ENCODE assay signal across 1 cellular context in genomic region chr2:207184768-207185167, GRCh38.
TF ChIP-seq lines count a peak whose summit lies in the region.

No MANE protein-coding gene starts in this region.

TF ChIP-seq in GM23338, 12 proteins besides CTCF, POLR2A, EP300 and RAD21 (continued from another document):
- TF ChIP-seq ZNF462 (CRISPR knock-in tag; IDR thresholded peaks at IDR 0.05) (no peak), STAT1 (IDR thresholded peaks at IDR 0.05; ENCODE audit: unreplicated experiment) (no peak), ZNF114 (CRISPR knock-in tag; IDR thresholded peaks at IDR 0.05) (no peak), POLR2AphosphoS5 (IDR thresholded peaks at IDR 0.05; ENCODE audit: low read depth) (no peak), NANOG (IDR thresholded peaks at IDR 0.05; ENCODE audit: borderline replicate concordance) (no peak), ZNF331 (CRISPR knock-in tag; IDR thresholded peaks at IDR 0.05; ENCODE audit: low read depth) (no peak), EZH2phosphoT487 (IDR thresholded peaks at IDR 0.05; ENCODE audit: unreplicated experiment) (no peak), ETS1 (IDR thresholded peaks at IDR 0.05) (no peak)
- TF ChIP-seq, protein P1, sequence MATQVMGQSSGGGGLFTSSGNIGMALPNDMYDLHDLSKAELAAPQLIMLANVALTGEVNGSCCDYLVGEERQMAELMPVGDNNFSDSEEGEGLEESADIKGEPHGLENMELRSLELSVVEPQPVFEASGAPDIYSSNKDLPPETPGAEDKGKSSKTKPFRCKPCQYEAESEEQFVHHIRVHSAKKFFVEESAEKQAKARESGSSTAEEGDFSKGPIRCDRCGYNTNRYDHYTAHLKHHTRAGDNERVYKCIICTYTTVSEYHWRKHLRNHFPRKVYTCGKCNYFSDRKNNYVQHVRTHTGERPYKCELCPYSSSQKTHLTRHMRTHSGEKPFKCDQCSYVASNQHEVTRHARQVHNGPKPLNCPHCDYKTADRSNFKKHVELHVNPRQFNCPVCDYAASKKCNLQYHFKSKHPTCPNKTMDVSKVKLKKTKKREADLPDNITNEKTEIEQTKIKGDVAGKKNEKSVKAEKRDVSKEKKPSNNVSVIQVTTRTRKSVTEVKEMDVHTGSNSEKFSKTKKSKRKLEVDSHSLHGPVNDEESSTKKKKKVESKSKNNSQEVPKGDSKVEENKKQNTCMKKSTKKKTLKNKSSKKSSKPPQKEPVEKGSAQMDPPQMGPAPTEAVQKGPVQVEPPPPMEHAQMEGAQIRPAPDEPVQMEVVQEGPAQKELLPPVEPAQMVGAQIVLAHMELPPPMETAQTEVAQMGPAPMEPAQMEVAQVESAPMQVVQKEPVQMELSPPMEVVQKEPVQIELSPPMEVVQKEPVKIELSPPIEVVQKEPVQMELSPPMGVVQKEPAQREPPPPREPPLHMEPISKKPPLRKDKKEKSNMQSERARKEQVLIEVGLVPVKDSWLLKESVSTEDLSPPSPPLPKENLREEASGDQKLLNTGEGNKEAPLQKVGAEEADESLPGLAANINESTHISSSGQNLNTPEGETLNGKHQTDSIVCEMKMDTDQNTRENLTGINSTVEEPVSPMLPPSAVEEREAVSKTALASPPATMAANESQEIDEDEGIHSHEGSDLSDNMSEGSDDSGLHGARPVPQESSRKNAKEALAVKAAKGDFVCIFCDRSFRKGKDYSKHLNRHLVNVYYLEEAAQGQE (IDR thresholded peaks at IDR 0.05; ENCODE audit: unreplicated experiment) = no peak
